ENCODE assay signal across 8 cellular contexts in genomic region chr6:32589595-32590274, GRCh38. TPM values are rescaled to one million over a fixed set of nuclear protein-coding genes. Genes with fewer than 3 reads are reported as not detected.
A peak's percentile ranks its signal among the peaks of the same experiment; 100 is the strongest.
DNase-seq lines count a peak whose midpoint lies in the region; ATAC-seq, FAIRE-seq and TF ChIP-seq lines count a peak whose summit lies in the region.
"Not testable (repeated sequence)": the region's sequence is repeated elsewhere in the genome, so short reads cannot be mapped to it uniquely, and the experiment has no call there.

Gene HLA-DRB1, minus strand, starts transcription at chr6:32589848. Its CDS starts 106 bp downstream, at chr6:32589742.

- TF ChIP-seq POLR2A in GM12892 (IDR thresholded peaks at IDR 0.05; ENCODE audit: low read depth, low read length) = peak; percentile 94

- peaks cover 13% of the 10 kb centered on the region for H3K36me3 Mint-ChIP-seq in natural killer cell treated with Interleukin-12 subunit alpha and Interleukin-12 subunit beta and Interleukin-15 and Interleukin-18, amount 100 ng/mL, for 72 hours

- FAIRE-seq in GM12892 (lab: Jason Lieb, UNC) (peak; percentile 100), urothelium cell line (lab: Jason Lieb, UNC) (peak; percentile 94)

- peak within 1 kb of the TSS; percentile 53 for H3K4me3 Mint-ChIP-seq in natural killer cell treated with Interleukin-12 subunit alpha and Interleukin-12 subunit beta and Interleukin-15 and Interleukin-18, amount 100 ng/mL, for 72 hours

- H3K27ac ChIP-seq in adipose tissue (ENCODE audit: low read depth, low read length) = not testable (repeated sequence)

- not testable (repeated sequence) for H3K27me3 Mint-ChIP-seq in natural killer cell treated with Interleukin-12 subunit alpha and Interleukin-12 subunit beta and Interleukin-15 and Interleukin-18, amount 100 ng/mL, for 72 hours

- intact Hi-C loops in T-helper 1 cell treated with Interleukin-12 subunit alpha and Interleukin-12 subunit beta and Interleukin-4 antibody, amounts not matched to agents 30 ng/mL and 1 ng/mL, for 36 hours (cut with micrococcal nuclease) = loop anchor here (1.0 kb wide), 1 partner anchor 77 kb away; the partner anchor contains the start of gene HLA-DQB1
- intact Hi-C loops in cardiac septum (cut with DNase I) = not testable (repeated sequence)

- peaks cover 30 to 32% of the 10 kb centered on the region in 2 donors for H3K4me1 Mint-ChIP-seq in natural killer cell treated with Interleukin-12 subunit alpha and Interleukin-12 subunit beta and Interleukin-15 and Interleukin-18, amount 100 ng/mL, for 72 hours (ENCODE audit: low read depth in 2 of 2)

- H3K9me3 Mint-ChIP-seq in natural killer cell treated with Interleukin-12 subunit alpha and Interleukin-12 subunit beta and Interleukin-15 and Interleukin-18, amount 100 ng/mL, for 72 hours = not testable (repeated sequence)

- ATAC-seq in GM21529 (IDR thresholded peaks at IDR 0.05; ENCODE audit: unreplicated experiment) (peak; percentile 94), HG03432 (IDR thresholded peaks at IDR 0.05; ENCODE audit: unreplicated experiment) (peak; percentile 92)
- peak; percentile 91 to 98 for ATAC-seq in natural killer cell treated with Interleukin-12 subunit alpha and Interleukin-12 subunit beta and Interleukin-15 and Interleukin-18, amount 100 ng/mL, for 72 hours

- not testable (repeated sequence) for DNase-seq in GM12892 (ENCODE audit: insufficient read length); cardiac septum (ENCODE audit: low spot score); natural killer cell treated with Interleukin-12 subunit alpha and Interleukin-12 subunit beta and Interleukin-15 and Interleukin-18, amount 100 ng/mL, for 72 hours (ENCODE audit: low spot score); urothelium cell line (ENCODE audit: low spot score)

- 9 to 41% (median 10%) methylated on average over 4 to 7 of the region's 7 CpGs for WGBS in adipose tissue, 3 donors

- peak within 1 kb of the TSS; percentile 76 to 84 for H3K27ac Mint-ChIP-seq in natural killer cell treated with Interleukin-12 subunit alpha and Interleukin-12 subunit beta and Interleukin-15 and Interleukin-18, amount 100 ng/mL, for 72 hours

RNA-seq across cellular contexts. Expression of gene HLA-DRB1, which starts in this region (rescaled TPM):
- 896 TPM for polyA plus RNA-seq in GM12892 (2012; ENCODE audit: missing spikeins)
- total RNA-seq in T-helper 1 cell treated with Interleukin-12 subunit alpha and Interleukin-12 subunit beta and Interleukin-4 antibody, amounts not matched to agents 30 ng/mL and 1 ng/mL, for 36 hours = 170 and 173 TPM in 2 replicates
- 10 to 100 TPM; 26.0 to 93.5 (median 30.5) TPM for polyA plus RNA-seq in adipose tissue
- 27.6 TPM for total RNA-seq in cardiac septum
- 100 to 1,000 TPM in 1 of 2 donors, 10 to 100 TPM in 1; 69.9 to 117 TPM for total RNA-seq in natural killer cell treated with Interleukin-12 subunit alpha and Interleukin-12 subunit beta and Interleukin-15 and Interleukin-18, amount 100 ng/mL, for 72 hours
